In the genomic region with DNA sequence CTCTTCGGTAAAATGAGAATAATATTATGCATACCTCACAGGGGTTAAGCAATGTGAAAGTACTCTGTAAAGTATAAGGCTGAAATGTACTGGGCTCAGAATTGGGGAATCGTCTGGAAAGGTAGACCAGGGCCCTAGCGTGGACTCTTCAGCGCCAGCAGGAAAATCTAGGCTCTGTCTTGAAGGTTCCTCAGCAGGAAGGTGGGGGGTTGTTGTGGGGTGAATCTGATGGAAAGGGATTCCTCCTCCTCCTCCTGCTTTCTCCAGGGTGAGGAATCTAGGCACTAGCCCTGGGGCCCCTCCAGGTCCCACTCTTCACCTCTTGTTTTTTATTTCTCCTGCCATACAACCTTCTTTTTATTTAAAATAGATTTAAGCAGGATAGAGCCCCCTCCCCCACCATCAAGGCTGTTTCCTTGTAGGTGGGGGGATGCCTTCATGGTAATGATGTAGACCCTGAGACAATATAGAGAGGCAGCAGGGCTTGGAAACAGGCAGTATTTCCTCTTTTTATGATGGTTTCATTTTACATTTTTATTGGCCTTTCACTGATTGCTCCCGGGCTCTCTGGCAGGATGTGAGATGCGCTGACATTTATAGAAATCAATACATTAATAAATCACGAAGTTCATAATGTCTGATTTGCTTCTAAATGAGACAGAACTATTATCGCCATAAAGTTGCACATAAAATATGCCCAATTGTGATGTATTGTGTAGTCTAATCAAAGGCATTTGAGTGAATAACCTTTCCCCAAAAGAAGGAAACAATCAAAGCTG, we compare ENCODE assay signal across 2 cellular contexts.
TF ChIP-seq lines count a peak whose summit lies in the region.

No MANE protein-coding gene starts in this region.

TF ChIP-seq in GM23338, 12 proteins besides CTCF, POLR2A, EP300 and RAD21 (continues in another document):
- TF ChIP-seq, protein P1, sequence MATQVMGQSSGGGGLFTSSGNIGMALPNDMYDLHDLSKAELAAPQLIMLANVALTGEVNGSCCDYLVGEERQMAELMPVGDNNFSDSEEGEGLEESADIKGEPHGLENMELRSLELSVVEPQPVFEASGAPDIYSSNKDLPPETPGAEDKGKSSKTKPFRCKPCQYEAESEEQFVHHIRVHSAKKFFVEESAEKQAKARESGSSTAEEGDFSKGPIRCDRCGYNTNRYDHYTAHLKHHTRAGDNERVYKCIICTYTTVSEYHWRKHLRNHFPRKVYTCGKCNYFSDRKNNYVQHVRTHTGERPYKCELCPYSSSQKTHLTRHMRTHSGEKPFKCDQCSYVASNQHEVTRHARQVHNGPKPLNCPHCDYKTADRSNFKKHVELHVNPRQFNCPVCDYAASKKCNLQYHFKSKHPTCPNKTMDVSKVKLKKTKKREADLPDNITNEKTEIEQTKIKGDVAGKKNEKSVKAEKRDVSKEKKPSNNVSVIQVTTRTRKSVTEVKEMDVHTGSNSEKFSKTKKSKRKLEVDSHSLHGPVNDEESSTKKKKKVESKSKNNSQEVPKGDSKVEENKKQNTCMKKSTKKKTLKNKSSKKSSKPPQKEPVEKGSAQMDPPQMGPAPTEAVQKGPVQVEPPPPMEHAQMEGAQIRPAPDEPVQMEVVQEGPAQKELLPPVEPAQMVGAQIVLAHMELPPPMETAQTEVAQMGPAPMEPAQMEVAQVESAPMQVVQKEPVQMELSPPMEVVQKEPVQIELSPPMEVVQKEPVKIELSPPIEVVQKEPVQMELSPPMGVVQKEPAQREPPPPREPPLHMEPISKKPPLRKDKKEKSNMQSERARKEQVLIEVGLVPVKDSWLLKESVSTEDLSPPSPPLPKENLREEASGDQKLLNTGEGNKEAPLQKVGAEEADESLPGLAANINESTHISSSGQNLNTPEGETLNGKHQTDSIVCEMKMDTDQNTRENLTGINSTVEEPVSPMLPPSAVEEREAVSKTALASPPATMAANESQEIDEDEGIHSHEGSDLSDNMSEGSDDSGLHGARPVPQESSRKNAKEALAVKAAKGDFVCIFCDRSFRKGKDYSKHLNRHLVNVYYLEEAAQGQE (IDR thresholded peaks at IDR 0.05; ENCODE audit: unreplicated experiment) = no peak
- TF ChIP-seq, protein P2, sequence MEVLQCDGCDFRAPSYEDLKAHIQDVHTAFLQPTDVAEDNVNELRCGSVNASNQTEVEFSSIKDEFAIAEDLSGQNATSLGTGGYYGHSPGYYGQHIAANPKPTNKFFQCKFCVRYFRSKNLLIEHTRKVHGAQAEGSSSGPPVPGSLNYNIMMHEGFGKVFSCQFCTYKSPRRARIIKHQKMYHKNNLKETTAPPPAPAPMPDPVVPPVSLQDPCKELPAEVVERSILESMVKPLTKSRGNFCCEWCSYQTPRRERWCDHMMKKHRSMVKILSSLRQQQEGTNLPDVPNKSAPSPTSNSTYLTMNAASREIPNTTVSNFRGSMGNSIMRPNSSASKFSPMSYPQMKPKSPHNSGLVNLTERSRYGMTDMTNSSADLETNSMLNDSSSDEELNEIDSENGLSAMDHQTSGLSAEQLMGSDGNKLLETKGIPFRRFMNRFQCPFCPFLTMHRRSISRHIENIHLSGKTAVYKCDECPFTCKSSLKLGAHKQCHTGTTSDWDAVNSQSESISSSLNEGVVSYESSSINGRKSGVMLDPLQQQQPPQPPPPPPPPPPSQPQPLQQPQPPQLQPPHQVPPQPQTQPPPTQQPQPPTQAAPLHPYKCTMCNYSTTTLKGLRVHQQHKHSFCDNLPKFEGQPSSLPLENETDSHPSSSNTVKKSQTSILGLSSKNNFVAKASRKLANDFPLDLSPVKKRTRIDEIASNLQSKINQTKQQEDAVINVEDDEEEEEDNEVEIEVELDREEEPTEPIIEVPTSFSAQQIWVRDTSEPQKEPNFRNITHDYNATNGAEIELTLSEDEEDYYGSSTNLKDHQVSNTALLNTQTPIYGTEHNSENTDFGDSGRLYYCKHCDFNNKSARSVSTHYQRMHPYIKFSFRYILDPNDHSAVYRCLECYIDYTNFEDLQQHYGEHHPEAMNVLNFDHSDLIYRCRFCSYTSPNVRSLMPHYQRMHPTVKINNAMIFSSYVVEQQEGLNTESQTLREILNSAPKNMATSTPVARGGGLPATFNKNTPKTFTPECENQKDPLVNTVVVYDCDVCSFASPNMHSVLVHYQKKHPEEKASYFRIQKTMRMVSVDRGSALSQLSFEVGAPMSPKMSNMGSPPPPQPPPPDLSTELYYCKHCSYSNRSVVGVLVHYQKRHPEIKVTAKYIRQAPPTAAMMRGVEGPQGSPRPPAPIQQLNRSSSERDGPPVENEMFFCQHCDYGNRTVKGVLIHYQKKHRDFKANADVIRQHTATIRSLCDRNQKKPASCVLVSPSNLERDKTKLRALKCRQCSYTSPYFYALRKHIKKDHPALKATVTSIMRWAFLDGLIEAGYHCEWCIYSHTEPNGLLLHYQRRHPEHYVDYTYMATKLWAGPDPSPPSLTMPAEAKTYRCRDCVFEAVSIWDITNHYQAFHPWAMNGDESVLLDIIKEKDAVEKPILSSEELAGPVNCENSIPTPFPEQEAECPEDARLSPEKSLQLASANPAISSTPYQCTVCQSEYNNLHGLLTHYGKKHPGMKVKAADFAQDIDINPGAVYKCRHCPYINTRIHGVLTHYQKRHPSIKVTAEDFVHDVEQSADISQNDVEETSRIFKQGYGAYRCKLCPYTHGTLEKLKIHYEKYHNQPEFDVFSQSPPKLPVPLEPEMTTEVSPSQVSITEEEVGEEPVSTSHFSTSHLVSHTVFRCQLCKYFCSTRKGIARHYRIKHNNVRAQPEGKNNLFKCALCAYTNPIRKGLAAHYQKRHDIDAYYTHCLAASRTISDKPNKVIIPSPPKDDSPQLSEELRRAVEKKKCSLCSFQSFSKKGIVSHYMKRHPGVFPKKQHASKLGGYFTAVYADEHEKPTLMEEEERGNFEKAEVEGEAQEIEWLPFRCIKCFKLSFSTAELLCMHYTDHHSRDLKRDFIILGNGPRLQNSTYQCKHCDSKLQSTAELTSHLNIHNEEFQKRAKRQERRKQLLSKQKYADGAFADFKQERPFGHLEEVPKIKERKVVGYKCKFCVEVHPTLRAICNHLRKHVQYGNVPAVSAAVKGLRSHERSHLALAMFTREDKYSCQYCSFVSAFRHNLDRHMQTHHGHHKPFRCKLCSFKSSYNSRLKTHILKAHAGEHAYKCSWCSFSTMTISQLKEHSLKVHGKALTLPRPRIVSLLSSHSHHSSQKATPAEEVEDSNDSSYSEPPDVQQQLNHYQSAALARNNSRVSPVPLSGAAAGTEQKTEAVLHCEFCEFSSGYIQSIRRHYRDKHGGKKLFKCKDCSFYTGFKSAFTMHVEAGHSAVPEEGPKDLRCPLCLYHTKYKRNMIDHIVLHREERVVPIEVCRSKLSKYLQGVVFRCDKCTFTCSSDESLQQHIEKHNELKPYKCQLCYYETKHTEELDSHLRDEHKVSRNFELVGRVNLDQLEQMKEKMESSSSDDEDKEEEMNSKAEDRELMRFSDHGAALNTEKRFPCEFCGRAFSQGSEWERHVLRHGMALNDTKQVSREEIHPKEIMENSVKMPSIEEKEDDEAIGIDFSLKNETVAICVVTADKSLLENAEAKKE (CRISPR knock-in tag; IDR thresholded peaks at IDR 0.05) = no peak
- TF ChIP-seq ZNF114 (CRISPR knock-in tag; IDR thresholded peaks at IDR 0.05) = no peak
- no peak for TF ChIP-seq JUNB (IDR thresholded peaks at IDR 0.05; ENCODE audit: unreplicated experiment)
- no peak for TF ChIP-seq EZH2phosphoT487 (IDR thresholded peaks at IDR 0.05; ENCODE audit: unreplicated experiment)
- no peak for TF ChIP-seq ZNF331 (CRISPR knock-in tag; IDR thresholded peaks at IDR 0.05; ENCODE audit: low read depth)
- TF ChIP-seq NANOG (IDR thresholded peaks at IDR 0.05; ENCODE audit: borderline replicate concordance) = no peak
- no peak for TF ChIP-seq POLR2AphosphoS5 (IDR thresholded peaks at IDR 0.05; ENCODE audit: low read depth)

TF ChIP-seq in H1, 55 proteins besides CTCF, POLR2A, EP300 and RAD21:
- TF ChIP-seq CHD1 (IDR thresholded peaks at IDR 0.05; ENCODE audit: low read depth, low read length) = no peak
- no peak for TF ChIP-seq JUND (IDR thresholded peaks at IDR 0.05; ENCODE audit: low read length)
- TF ChIP-seq, protein P3, sequence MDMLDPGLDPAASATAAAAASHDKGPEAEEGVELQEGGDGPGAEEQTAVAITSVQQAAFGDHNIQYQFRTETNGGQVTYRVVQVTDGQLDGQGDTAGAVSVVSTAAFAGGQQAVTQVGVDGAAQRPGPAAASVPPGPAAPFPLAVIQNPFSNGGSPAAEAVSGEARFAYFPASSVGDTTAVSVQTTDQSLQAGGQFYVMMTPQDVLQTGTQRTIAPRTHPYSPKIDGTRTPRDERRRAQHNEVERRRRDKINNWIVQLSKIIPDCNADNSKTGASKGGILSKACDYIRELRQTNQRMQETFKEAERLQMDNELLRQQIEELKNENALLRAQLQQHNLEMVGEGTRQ (IDR thresholded peaks at IDR 0.05; ENCODE audit: low read length) = no peak
- no peak for TF ChIP-seq CREB1 (IDR thresholded peaks at IDR 0.05)
- no peak for TF ChIP-seq TEAD4 (IDR thresholded peaks at IDR 0.05; ENCODE audit: low read depth, low read length)
- TF ChIP-seq SP1 (IDR thresholded peaks at IDR 0.05; ENCODE audit: low read depth, low read length) = no peak
- TF ChIP-seq, protein P4, sequence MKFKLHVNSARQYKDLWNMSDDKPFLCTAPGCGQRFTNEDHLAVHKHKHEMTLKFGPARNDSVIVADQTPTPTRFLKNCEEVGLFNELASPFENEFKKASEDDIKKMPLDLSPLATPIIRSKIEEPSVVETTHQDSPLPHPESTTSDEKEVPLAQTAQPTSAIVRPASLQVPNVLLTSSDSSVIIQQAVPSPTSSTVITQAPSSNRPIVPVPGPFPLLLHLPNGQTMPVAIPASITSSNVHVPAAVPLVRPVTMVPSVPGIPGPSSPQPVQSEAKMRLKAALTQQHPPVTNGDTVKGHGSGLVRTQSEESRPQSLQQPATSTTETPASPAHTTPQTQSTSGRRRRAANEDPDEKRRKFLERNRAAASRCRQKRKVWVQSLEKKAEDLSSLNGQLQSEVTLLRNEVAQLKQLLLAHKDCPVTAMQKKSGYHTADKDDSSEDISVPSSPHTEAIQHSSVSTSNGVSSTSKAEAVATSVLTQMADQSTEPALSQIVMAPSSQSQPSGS (IDR thresholded peaks at IDR 0.05; ENCODE audit: low read length) = no peak
- TF ChIP-seq BACH1 (IDR thresholded peaks at IDR 0.05; ENCODE audit: low read length) = no peak
- no peak for TF ChIP-seq NANOG (IDR thresholded peaks at IDR 0.05; ENCODE audit: insufficient read depth, low read depth, low read length, poor library complexity, severe bottlenecking)
- TF ChIP-seq RBBP5 (IDR thresholded peaks at IDR 0.05; ENCODE audit: borderline replicate concordance, low read depth, low read length) = no peak
- TF ChIP-seq CHD2 (IDR thresholded peaks at IDR 0.05; ENCODE audit: low read length) = no peak
- TF ChIP-seq, protein P5, sequence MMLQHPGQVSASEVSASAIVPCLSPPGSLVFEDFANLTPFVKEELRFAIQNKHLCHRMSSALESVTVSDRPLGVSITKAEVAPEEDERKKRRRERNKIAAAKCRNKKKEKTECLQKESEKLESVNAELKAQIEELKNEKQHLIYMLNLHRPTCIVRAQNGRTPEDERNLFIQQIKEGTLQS (IDR thresholded peaks at IDR 0.05; ENCODE audit: insufficient read depth, low read depth, low read length) = no peak
- TF ChIP-seq JUN (IDR thresholded peaks at IDR 0.05; ENCODE audit: low read depth, low read length) = no peak
- no peak for TF ChIP-seq SIN3A (conservative IDR thresholded peaks at IDR 0.05 in 1 of 2, IDR thresholded peaks at IDR 0.05 in 1 of 2; ENCODE audit: low read depth in 1 of 2, low read length in 2 of 2)
- no peak for TF ChIP-seq RFX5 (IDR thresholded peaks at IDR 0.05; ENCODE audit: borderline replicate concordance, low read depth, low read length)
- TF ChIP-seq SAP30 (IDR thresholded peaks at IDR 0.05; ENCODE audit: insufficient read depth, insufficient replicate concordance, low read length) = no peak
- no peak for TF ChIP-seq EZH2 (IDR thresholded peaks at IDR 0.05; ENCODE audit: low read depth, low read length, severe bottlenecking)
- TF ChIP-seq RXRA (IDR thresholded peaks at IDR 0.05; ENCODE audit: insufficient read depth, low read depth, low read length) = no peak
